35 cellular contexts compared by ENCODE assay signal in genomic region chr3:40148827-40149226, GRCh38.
"Had no signal": no experiment of that assay in that cellular context is flagged by ENCODE, and none has a peak within 500 bp of the region (broad histone marks: within the 10 kb centered on the region; RNA-seq: fewer than 3 reads in every experiment).

No MANE protein-coding gene starts in this region.

- H3K27ac ChIP-seq: KMS-11 had no signal

- DNase-seq: Karpas-422, Kasumi-1, KG1, MG63, MM.1S, MV-4-11, NCI-H1048, NCI-H1092, NCI-H1092 treated with DMSO at 0.1 percent for 48 hours, NCI-H1105, NCI-H1105 treated with DMSO at 0.1 percent for 48 hours, NCI-H1417 treated with DMSO at 0.1 percent for 48 hours, NCI-H1436, NCI-H1436 treated with DMSO at 0.1 percent for 48 hours, NCI-H146, NCI-H1694, NCI-H1694 treated with DMSO at 0.1 percent for 48 hours, NCI-H187, NCI-H187 treated with DMSO at 0.1 percent for 48 hours, NCI-H1930, NCI-H2029, NCI-H2029 treated with DMSO at 0.1 percent for 48 hours, NCI-H2081, NCI-H2081 treated with DMSO at 0.1 percent for 48 hours, NCI-H2107, NCI-H2171, NCI-H2171 treated with DMSO at 0.1 percent for 48 hours, NCI-H2227 treated with DMSO at 0.1 percent for 48 hours, NCI-H226, NCI-H345, NCI-H446, NCI-H446 treated with DMSO at 0.1 percent for 48 hours, NCI-H510A, NCI-H510A treated with DMSO at 0.1 percent for 48 hours had no signal

- H3K27me3 ChIP-seq: MG63 had no signal

- H3K9me3 ChIP-seq: MG63 had no signal

- H3K4me3 ChIP-seq: MG63 had no signal

- H3K36me3 ChIP-seq: MG63 had no signal
